ENCODE assay signal across 8 cellular contexts in genomic region chr12:6953417-6954315, GRCh38. TPM values are rescaled to one million over a fixed set of nuclear protein-coding genes. Genes with fewer than 3 reads are reported as not detected.
DNase-seq lines count a peak whose midpoint lies in the region; ATAC-seq and TF ChIP-seq lines count a peak whose summit lies in the region.

No MANE protein-coding gene starts in this region.

- H3K36me3 Mint-ChIP-seq in Caco-2 (ENCODE audit: insufficient read depth, unreplicated experiment): peaks cover 5% of the 10 kb centered on the region
- H3K36me3 Mint-ChIP-seq in progenitor cell of endocrine pancreas (ENCODE audit: insufficient read depth): peaks cover 9% of the 10 kb centered on the region

- BruUV-seq in Caco-2 (replicated peaks; lab: Mats Ljungman, UMichigan): no TSS peak

- intact Hi-C loops in Caco-2 (cut with micrococcal nuclease; ENCODE audit: unreplicated experiment): no loop called here

- H3K4me1 ChIP-seq in Caco-2: no peaks in the 10 kb centered on the region

- peak; percentile 44 for ATAC-seq in GM21528 (IDR thresholded peaks at IDR 0.05; ENCODE audit: low FRiP score, unreplicated experiment)

- CTCF ChIA-PET in Caco-2 (lab: Charles Lee): no interaction called here

- no peaks in the 10 kb centered on the region for H3K36me3 ChIP-seq in Caco-2 (ENCODE audit: control insufficient read depth, insufficient read depth, low read length)

- H3K27ac Mint-ChIP-seq in Caco-2 (ENCODE audit: unreplicated experiment) (peak overlapping the region; percentile 36), progenitor cell of endocrine pancreas (no peak overlapping the region)

- no peaks in the 10 kb centered on the region for H3K27me3 Mint-ChIP-seq in Caco-2 (ENCODE audit: insufficient read depth, unreplicated experiment)
- H3K27me3 Mint-ChIP-seq in progenitor cell of endocrine pancreas: no peaks in the 10 kb centered on the region

- H3K4me1 Mint-ChIP-seq in Caco-2 (ENCODE audit: low read depth, unreplicated experiment) (no peaks in the 10 kb centered on the region), progenitor cell of endocrine pancreas (ENCODE audit: low read depth) (peaks cover 1% of the 10 kb centered on the region)

- H3K4me3 Mint-ChIP-seq in Caco-2 (ENCODE audit: unreplicated experiment) (no peak overlapping the region), progenitor cell of endocrine pancreas (ENCODE audit: low read depth) (no peak overlapping the region)

- H3K9me3 ChIP-seq in Caco-2: no peaks in the 10 kb centered on the region

- no peaks in the 10 kb centered on the region for H3K9me3 Mint-ChIP-seq in Caco-2 (ENCODE audit: unreplicated experiment)
- H3K9me3 Mint-ChIP-seq in progenitor cell of endocrine pancreas (ENCODE audit: low read depth): no peaks in the 10 kb centered on the region

- TF ChIP-seq CTCF in Caco-2 (IDR thresholded peaks at IDR 0.05; ENCODE audit: insufficient read depth in 1 of 2, low read depth in 1 of 2, low read length in 1 of 2, severe bottlenecking in 1 of 2, unreplicated experiment in 1 of 2): no peak
- TF ChIP-seq CTCF in progenitor cell of endocrine pancreas (IDR thresholded peaks at IDR 0.05; ENCODE audit: unreplicated experiment): no peak

- H3K4me3 ChIP-seq in Caco-2 (ENCODE audit: low read depth, low read length): no peak overlapping the region

- POLR2A ChIA-PET in Caco-2 (lab: Charles Lee): no interaction called here

- no peaks in the 10 kb centered on the region for H3K27me3 ChIP-seq in Caco-2 (replicated peaks; ENCODE audit: control insufficient read depth, insufficient read depth, low read length)

- DNase-seq in Caco-2 (no peak), M059J (ENCODE audit: low read depth) (peak; percentile 36), germinal center (ENCODE audit: low spot score) (peak; percentile 80), progenitor cell of endocrine pancreas (ENCODE audit: low spot score, unreplicated experiment) (no peak), NCI-H146 treated with DMSO at 0.1 percent for 48 hours (lab: John Stamatoyannopoulos, UW; ENCODE audit: unreplicated experiment) (no peak)
- peak; percentile 88 for DNase-seq in activated CD8-positive, alpha-beta memory T cell treated with anti-CD3 and anti-CD28 coated beads, Interleukin-2, amount 50 U/mL, for 48 hours
- DNase-seq in stimulated activated CD4-positive, alpha-beta T cell treated with anti-CD3 and anti-CD28 coated beads, Interleukin-12 subunit alpha, Interleukin-12 subunit beta, amount 100 ng/mL, for 48 hours (ENCODE audit: low read depth in 2 of 3, low spot score in 1 of 3): peak; percentile 75 to 79 (median 79)

RNA-seq across cellular contexts. Expression of gene PTPN6, which starts 2.5 kb away (rescaled TPM):
- total RNA-seq in Caco-2 (2022) (43.9 and 54.8 TPM in 2 replicates), progenitor cell of endocrine pancreas (65.4 and 70.2 TPM in 2 replicates)
- total RNA-seq in M059J (2014; rRNA removed; shearing (Covaris generic)): 0.39 and 0.98 TPM in 2 replicates

RNA-seq across cellular contexts. Expression of gene C12orf57, which starts 9.8 kb away (rescaled TPM):
- 111 TPM in 2 replicates for total RNA-seq in Caco-2 (2022)
- 192 and 242 TPM in 2 replicates for total RNA-seq in M059J (2014; rRNA removed; shearing (Covaris generic))
- 268 and 277 TPM in 2 replicates for total RNA-seq in progenitor cell of endocrine pancreas

RNA-seq across cellular contexts. Expression of gene RNU7-1, which starts 10.1 kb away (rescaled TPM):
- total RNA-seq in Caco-2 (2022): not detected in 2 replicates
- total RNA-seq in M059J (2014; rRNA removed; shearing (Covaris generic)): not detected in 2 replicates
- not detected in 2 replicates for total RNA-seq in progenitor cell of endocrine pancreas

RNA-seq across cellular contexts. Expression of gene PHB2, which starts 16.8 kb away (rescaled TPM):
- total RNA-seq in Caco-2 (2022) (411 and 479 TPM in 2 replicates), progenitor cell of endocrine pancreas (339 and 353 TPM in 2 replicates)
- 203 and 222 TPM in 2 replicates for total RNA-seq in M059J (2014; rRNA removed; shearing (Covaris generic))

RNA-seq across cellular contexts. Expression of gene EMG1, which starts 17.0 kb away (rescaled TPM):
- total RNA-seq in Caco-2 (2022) (149 and 161 TPM in 2 replicates), progenitor cell of endocrine pancreas (67.9 and 73.1 TPM in 2 replicates)
- 42.9 and 52.9 TPM in 2 replicates for total RNA-seq in M059J (2014; rRNA removed; shearing (Covaris generic))

Comparison
In these comparisons a context has a peak if more than half of its experiments do, and no peak if none do; other contexts are left out.
1. DNase-seq: peak in M059J (single experiment), activated CD8-positive, alpha-beta memory T cell treated with anti-CD3 and anti-CD28 coated beads, Interleukin-2, amount 50 U/mL, for 48 hours (single experiment), germinal center (single experiment) and stimulated activated CD4-positive, alpha-beta T cell treated with anti-CD3 and anti-CD28 coated beads, Interleukin-12 subunit alpha, Interleukin-12 subunit beta, amount 100 ng/mL, for 48 hours (3 of 3); none in Caco-2 (0 of 2), progenitor cell of endocrine pancreas (single experiment) and NCI-H146 treated with DMSO at 0.1 percent for 48 hours (single experiment).
2. RNA of gene PTPN6, which starts 2.5 kb away (total RNA-seq): 65.4 to 70.2 TPM in progenitor cell of endocrine pancreas and 43.9 to 54.8 TPM in Caco-2; 0.39 to 0.98 TPM in M059J; every median in the first group is over 10 times any median in the second.